Comparison of ENCODE assay signal across 19 cellular contexts in genomic region chr3:41249318-41249717, GRCh38. TPM values are rescaled to one million over a fixed set of nuclear protein-coding genes. Genes with fewer than 3 reads are reported as not detected.
A peak's percentile ranks its signal among the peaks of the same experiment; 100 is the strongest.
DNase-seq lines count a peak whose midpoint lies in the region; ATAC-seq and TF ChIP-seq lines count a peak whose summit lies in the region.
"Had no signal": no experiment of that assay in that cellular context is flagged by ENCODE, and none has a peak within 500 bp of the region (broad histone marks: within the 10 kb centered on the region; RNA-seq: fewer than 3 reads in every experiment).

No MANE protein-coding gene starts in this region.

- RAD21 ChIA-PET in HCT116 (lab: Charles Lee; ENCODE audit: low non-redundant PET in 1 of 2, low total read pairs in 2 of 2, uncharacterized antibody in 2 of 2, unreplicated experiment in 2 of 2) = no interaction called here

- H3K79me2 ChIP-seq in HCT116 (ENCODE audit: insufficient read depth, low read length) (no peaks in the 10 kb centered on the region), PC-3 (ENCODE audit: low read length) (no peaks in the 10 kb centered on the region)

- peaks cover 0 to 4% of the 10 kb centered on the region in 2 experiments; a peak in 1 of 4 replicates for H3K4me1 ChIP-seq in HCT116 (ENCODE audit: control insufficient read depth in 1 of 2, insufficient read depth in 2 of 2, low read length in 2 of 2)
- H3K4me1 ChIP-seq in foreskin keratinocyte = no peaks in the 10 kb centered on the region
- no peaks in the 10 kb centered on the region for H3K4me1 ChIP-seq in naive thymus-derived CD4-positive, alpha-beta T cell (ENCODE audit: control insufficient read depth in 2 of 2, insufficient read depth in 2 of 2, low read length in 2 of 2)
- no peaks in the 10 kb centered on the region for H3K4me1 ChIP-seq in PC-3 (ENCODE audit: insufficient read depth, low read length)

- CTCF ChIA-PET in HCT116 (lab: Charles Lee) = no interaction called here
- CTCF ChIA-PET in naive thymus-derived CD4-positive, alpha-beta T cell (lab: Charles Lee) = no interaction called here
- CTCF ChIA-PET in activated CD8-positive, alpha-beta T cell treated with anti-CD3 and anti-CD28 coated beads, Interleukin-2, amount 10 ng/mL, durations not matched to agents 7 days and 5 days (lab: Charles Lee) = no interaction called here
- CTCF ChIA-PET in PC-3 (lab: Charles Lee) = no interaction called here

- H3K9me3 ChIP-seq in HCT116 (ENCODE audit: control insufficient read depth in 1 of 2, insufficient read depth in 1 of 2, low read depth in 1 of 2, low read length in 2 of 2) (no peaks in the 10 kb centered on the region), PC-3 (ENCODE audit: low read length) (no peaks in the 10 kb centered on the region)
- H3K9me3 ChIP-seq in naive thymus-derived CD4-positive, alpha-beta T cell (ENCODE audit: control insufficient read depth in 2 of 3, low read length in 3 of 3) = no peaks in the 10 kb centered on the region

- no peak overlapping the region for H2AFZ ChIP-seq in HCT116 (ENCODE audit: low read depth, low read length, poor library complexity, severe bottlenecking)
- H2AFZ ChIP-seq in PC-3 (ENCODE audit: low read length) = no peak overlapping the region
- H2AFZ ChIP-seq: GM23338 had no signal

- no peak for TF ChIP-seq CTCF in HCT116 (IDR thresholded peaks at IDR 0.05 in 2 of 3, conservative IDR thresholded peaks at IDR 0.05 in 1 of 3; ENCODE audit: borderline replicate concordance in 1 of 3, insufficient read depth in 1 of 3, low read depth in 2 of 3, low read length in 2 of 3)
- no peak for TF ChIP-seq CTCF in foreskin keratinocyte (conservative IDR thresholded peaks at IDR 0.05)
- no peak for TF ChIP-seq CTCF in PC-3 (conservative IDR thresholded peaks at IDR 0.05; ENCODE audit: low read depth, low read length)

- H3K36me3 Mint-ChIP-seq in naive thymus-derived CD4-positive, alpha-beta T cell = peaks cover 0 to 28% (median 14%) of the 10 kb centered on the region in 5 donors
- H3K36me3 Mint-ChIP-seq in activated CD8-positive, alpha-beta T cell treated with anti-CD3 and anti-CD28 coated beads, Interleukin-2, amount 10 ng/mL, durations not matched to agents 7 days and 5 days (ENCODE audit: low read depth) = peaks cover 2% of the 10 kb centered on the region

- H3K9me2 ChIP-seq in HCT116 (ENCODE audit: insufficient read depth) (no peaks in the 10 kb centered on the region), PC-3 (replicated peaks; ENCODE audit: low read length) (no peaks in the 10 kb centered on the region)

- H3K4me1 Mint-ChIP-seq in naive thymus-derived CD4-positive, alpha-beta T cell = no peaks in the 10 kb centered on the region
- H3K4me1 Mint-ChIP-seq in activated CD8-positive, alpha-beta T cell treated with anti-CD3 and anti-CD28 coated beads, Interleukin-2, amount 10 ng/mL, durations not matched to agents 7 days and 5 days (ENCODE audit: low read depth) = no peaks in the 10 kb centered on the region

- H3K9me3 Mint-ChIP-seq in naive thymus-derived CD4-positive, alpha-beta T cell = peaks cover 0 to 26% (median 7%) of the 10 kb centered on the region in 11 donors
- no peaks in the 10 kb centered on the region for H3K9me3 Mint-ChIP-seq in activated CD8-positive, alpha-beta T cell treated with anti-CD3 and anti-CD28 coated beads, Interleukin-2, amount 10 ng/mL, durations not matched to agents 7 days and 5 days (ENCODE audit: insufficient read depth)
- H3K9me3 Mint-ChIP-seq: CD8-positive, alpha-beta T cell; GM23338 had no signal

- no peak overlapping the region for H3K4me2 ChIP-seq in HCT116 (ENCODE audit: low read length)
- no peak overlapping the region for H3K4me2 ChIP-seq in PC-3 (ENCODE audit: low read length)
- H3K4me2 ChIP-seq: BLaER1 treated with 17β-estradiol and CSF1 and Interleukin-3, amounts not matched to agents 10 nM and 100 nM; GM23338 had no signal

- H3F3A ChIP-seq in PC-3 (ENCODE audit: low read length, unreplicated experiment) = no peaks in the 10 kb centered on the region

- H3K27ac ChIP-seq in HCT116 (ENCODE audit: low read depth, low read length) (no peak overlapping the region), foreskin keratinocyte (no peak overlapping the region), PC-3 (ENCODE audit: low read length) (no peak overlapping the region)
- H3K27ac ChIP-seq in naive thymus-derived CD4-positive, alpha-beta T cell (ENCODE audit: low read depth, low read length) = no peak overlapping the region
- H3K27ac ChIP-seq: BLaER1 treated with 17β-estradiol and CSF1 and Interleukin-3, amounts not matched to agents 10 nM and 100 nM; HL-60 had no signal

- no peaks in the 10 kb centered on the region; a peak in 1 of 4 replicates for H3K36me3 ChIP-seq in HCT116 (ENCODE audit: control insufficient read depth in 1 of 2, insufficient read depth in 2 of 2, low read length in 2 of 2)
- no peaks in the 10 kb centered on the region for H3K36me3 ChIP-seq in naive thymus-derived CD4-positive, alpha-beta T cell (ENCODE audit: control insufficient read depth in 2 of 3, insufficient read depth in 3 of 3, low read length in 3 of 3)
- no peaks in the 10 kb centered on the region for H3K36me3 ChIP-seq in PC-3 (ENCODE audit: low read depth, low read length)

- H3K27me3 ChIP-seq in HCT116 (ENCODE audit: insufficient read depth, low read length) = no peaks in the 10 kb centered on the region
- no peaks in the 10 kb centered on the region for H3K27me3 ChIP-seq in foreskin keratinocyte
- H3K27me3 ChIP-seq in naive thymus-derived CD4-positive, alpha-beta T cell (ENCODE audit: control insufficient read depth in 2 of 2, insufficient read depth in 2 of 2, low read length in 2 of 2) = no peaks in the 10 kb centered on the region
- H3K27me3 ChIP-seq in PC-3 (ENCODE audit: low read length) = no peaks in the 10 kb centered on the region
- H3K27me3 ChIP-seq: BLaER1 treated with 17β-estradiol and CSF1 and Interleukin-3, amounts not matched to agents 10 nM and 100 nM had no signal

- POLR2A ChIA-PET in HCT116 (lab: Charles Lee) (no interaction called here), PC-3 (lab: Charles Lee; ENCODE audit: unreplicated experiment) (no interaction called here)
- POLR2A ChIA-PET in naive thymus-derived CD4-positive, alpha-beta T cell (lab: Charles Lee) = interaction anchor here (1.4 kb wide), 1 partner anchor 13 kb away, joined by 3 read pairs; no protein-coding TSS in a partner anchor
- POLR2A ChIA-PET in activated CD8-positive, alpha-beta T cell treated with anti-CD3 and anti-CD28 coated beads, Interleukin-2, amount 10 ng/mL, durations not matched to agents 7 days and 5 days (lab: Charles Lee) = no interaction called here

- ATAC-seq in HCT116 = 0 out of 2 replicates have a peak, but pooled peaks have one; percentile 35
- peak; percentile 3 for ATAC-seq in foreskin keratinocyte
- peak; percentile 18 for ATAC-seq in naive thymus-derived CD4-positive, alpha-beta T cell
- no peak for ATAC-seq in activated CD8-positive, alpha-beta T cell treated with anti-CD3 and anti-CD28 coated beads, Interleukin-2, amount 10 ng/mL, durations not matched to agents 7 days and 5 days
- ATAC-seq in GM18861 (IDR thresholded peaks at IDR 0.05; ENCODE audit: unreplicated experiment) = no peak
- ATAC-seq in PC-3 = no peak
- ATAC-seq: CD8-positive, alpha-beta T cell; GM23338 had no signal

- peaks cover 0 to 10% (median 0%) of the 10 kb centered on the region in 5 donors for H3K27me3 Mint-ChIP-seq in naive thymus-derived CD4-positive, alpha-beta T cell
- H3K27me3 Mint-ChIP-seq in activated CD8-positive, alpha-beta T cell treated with anti-CD3 and anti-CD28 coated beads, Interleukin-2, amount 10 ng/mL, durations not matched to agents 7 days and 5 days (ENCODE audit: low read depth) = no peaks in the 10 kb centered on the region
- H3K27me3 Mint-ChIP-seq: B cell had no signal

- intact Hi-C loops in HCT116 (cut with micrococcal nuclease) (no loop called here), PC-3 (cut with micrococcal nuclease) (no loop called here)
- intact Hi-C loops in naive thymus-derived CD4-positive, alpha-beta T cell (cut with micrococcal nuclease) = no loop called here

- no peak overlapping the region for H3K4me3 Mint-ChIP-seq in naive thymus-derived CD4-positive, alpha-beta T cell
- no peak overlapping the region for H3K4me3 Mint-ChIP-seq in activated CD8-positive, alpha-beta T cell treated with anti-CD3 and anti-CD28 coated beads, Interleukin-2, amount 10 ng/mL, durations not matched to agents 7 days and 5 days
- H3K4me3 Mint-ChIP-seq: B cell; CD8-positive, alpha-beta T cell; GM23338 had no signal

- no peak for TF ChIP-seq RAD21 in HCT116 (IDR thresholded peaks at IDR 0.05; ENCODE audit: low read depth)

- H4K20me1 ChIP-seq in HCT116 (ENCODE audit: insufficient read depth) (no peaks in the 10 kb centered on the region), PC-3 (ENCODE audit: low read length) (no peaks in the 10 kb centered on the region)

- no peak overlapping the region for H3K27ac Mint-ChIP-seq in naive thymus-derived CD4-positive, alpha-beta T cell
- no peak overlapping the region for H3K27ac Mint-ChIP-seq in activated CD8-positive, alpha-beta T cell treated with anti-CD3 and anti-CD28 coated beads, Interleukin-2, amount 10 ng/mL, durations not matched to agents 7 days and 5 days
- H3K27ac Mint-ChIP-seq: B cell; CD8-positive, alpha-beta T cell; GM23338 had no signal

- TF ChIP-seq POLR2A in HCT116 (IDR thresholded peaks at IDR 0.05; ENCODE audit: borderline replicate concordance, extremely low read depth, insufficient read depth, insufficient read length) = no peak

- H3K9ac ChIP-seq in HCT116 (ENCODE audit: low read length) (no peak overlapping the region), PC-3 (ENCODE audit: low read length) (no peak overlapping the region)
- H3K9ac ChIP-seq: BLaER1 treated with 17β-estradiol and CSF1 and Interleukin-3, amounts not matched to agents 10 nM and 100 nM had no signal

- BruUV-seq in HCT116 (replicated peaks; lab: Mats Ljungman, UMichigan) = no TSS peak
- no TSS peak for BruUV-seq in PC-3 (replicated peaks; lab: Mats Ljungman, UMichigan)

- DNase-seq in HCT116 (ENCODE audit: low read depth, low spot score) = no peak
- DNase-seq in HT1080 (ENCODE audit: low read depth) = peak; percentile 8
- DNase-seq in foreskin keratinocyte = no peak
- DNase-seq in naive thymus-derived CD4-positive, alpha-beta T cell = no peak
- DNase-seq in activated CD8-positive, alpha-beta T cell treated with anti-CD3 and anti-CD28 coated beads, Interleukin-2, amount 10 ng/mL, durations not matched to agents 7 days and 5 days = no peak
- no peak for DNase-seq in PC-3
- no peak for DNase-seq in hepatic stellate cell (ENCODE audit: low spot score)
- DNase-seq: Calu3; CD8-positive, alpha-beta T cell; DMS79 treated with DMSO at 0.1 percent for 48 hours; GF-D8; H7; IMR-90 had no signal

- H3K4me3 ChIP-seq in HCT116 (replicated peaks in 1 of 2; ENCODE audit: low read depth in 1 of 2, low read length in 2 of 2) (no peak overlapping the region), PC-3 (ENCODE audit: low read length) (no peak overlapping the region)
- no peak overlapping the region for H3K4me3 ChIP-seq in naive thymus-derived CD4-positive, alpha-beta T cell (ENCODE audit: low read length)
- H3K4me3 ChIP-seq: BLaER1 treated with 17β-estradiol and CSF1 and Interleukin-3, amounts not matched to agents 10 nM and 100 nM; GM23338; K562 had no signal

RNA-seq across cellular contexts. Expression of gene CTNNB1, which starts 50.0 kb away (rescaled TPM):
- 265 TPM for total RNA-seq in HCT116 (2021; ENCODE audit: unreplicated experiment)
- 234 and 247 TPM in 2 replicates for polyA plus RNA-seq in HCT116 (2012)
- 473 and 490 TPM in 2 replicates for total RNA-seq in HT1080 (2014; rRNA removed; shearing (Covaris generic))
- 202 and 215 TPM in 2 replicates for polyA plus RNA-seq in HT1080 (2015; cell fraction: cytosol; rRNA removed)
- 705 and 864 TPM in 2 replicates for polyA plus RNA-seq in HT1080 (2015; cell fraction: nucleus; rRNA removed)
- 438 and 461 TPM in 2 replicates for total RNA-seq in foreskin keratinocyte
- 135 and 150 TPM in 2 replicates for polyA plus RNA-seq in foreskin keratinocyte
- total RNA-seq in naive thymus-derived CD4-positive, alpha-beta T cell = 100 to 1,000 TPM; 118 to 227 (median 177) TPM
- polyA plus RNA-seq in naive thymus-derived CD4-positive, alpha-beta T cell = 10 to 100 TPM; 40.5 to 89.5 TPM
- total RNA-seq in activated CD8-positive, alpha-beta T cell treated with anti-CD3 and anti-CD28 coated beads, Interleukin-2, amount 10 ng/mL, durations not matched to agents 7 days and 5 days = 100 to 1,000 TPM; 112 TPM
- total RNA-seq in PC-3 (2014; rRNA removed) = 460 and 474 TPM in 2 replicates

Comparison
In these comparisons a context has a peak if more than half of its experiments do, and no peak if none do; other contexts are left out.
1. ATAC-seq: peak in HCT116 (single experiment), foreskin keratinocyte (single experiment) and naive thymus-derived CD4-positive, alpha-beta T cell (single experiment); none in activated CD8-positive, alpha-beta T cell treated with anti-CD3 and anti-CD28 coated beads, Interleukin-2, amount 10 ng/mL, durations not matched to agents 7 days and 5 days (single experiment), GM18861 (single experiment) and PC-3 (single experiment).